ENCODE assay signal across 9 cellular contexts in genomic region chr17:32490101-32490482, GRCh38. TPM values are rescaled to one million over a fixed set of nuclear protein-coding genes. Genes with fewer than 3 reads are reported as not detected.
DNase-seq lines count a peak whose midpoint lies in the region; ATAC-seq and TF ChIP-seq lines count a peak whose summit lies in the region.
"Had no signal": no experiment of that assay in that cellular context is flagged by ENCODE, and none has a peak within 500 bp of the region (broad histone marks: within the 10 kb centered on the region; RNA-seq: fewer than 3 reads in every experiment).

No MANE protein-coding gene starts in this region.

- H3K27ac Mint-ChIP-seq in Calu3 (ENCODE audit: unreplicated experiment), result no peak overlapping the region

- H3K36me3 Mint-ChIP-seq in Calu3 (ENCODE audit: insufficient read depth, unreplicated experiment), result peaks cover 24% of the 10 kb centered on the region

- peak overlapping the region in 52 of 59 donors; percentile 1 to 99 (median 86) for H3K27ac ChIP-seq in dorsolateral prefrontal cortex
- no peak overlapping the region for H3K27ac ChIP-seq in upper lobe of right lung

- CTCF ChIA-PET in Calu3 (lab: Charles Lee), result no interaction called here

- peaks cover 13% of the 10 kb centered on the region for H3K4me1 ChIP-seq in upper lobe of right lung

- no peak overlapping the region for H3K4me3 Mint-ChIP-seq in Calu3 (ENCODE audit: low read depth, unreplicated experiment)

- no peaks in the 10 kb centered on the region for H3K27me3 Mint-ChIP-seq in Calu3 (ENCODE audit: unreplicated experiment)

- TF ChIP-seq CTCF in dorsolateral prefrontal cortex (IDR thresholded peaks at IDR 0.05 in 54 of 56, conservative IDR thresholded peaks at IDR 0.05 in 2 of 56; ENCODE audit: low read depth in 1 of 56, partially characterized antibody in 56 of 56) (peak in 1 of 56 donors; percentile 4), upper lobe of right lung (IDR thresholded peaks at IDR 0.05) (no peak), Calu3 (IDR thresholded peaks at IDR 0.05; ENCODE audit: unreplicated experiment) (no peak)

- no peak for ATAC-seq in upper lobe of right lung
- no peak for ATAC-seq in GM18511 (IDR thresholded peaks at IDR 0.05; ENCODE audit: unreplicated experiment)

- intact Hi-C loops in dorsolateral prefrontal cortex (cut with DNase I), result loop anchor here (2.0 to 10.0 kb wide), 3 partner anchors 27 to 135 kb away; no protein-coding TSS in a partner anchor
- intact Hi-C loops in upper lobe of right lung (cut with DNase I), result no loop called here
- intact Hi-C loops in Calu3 (cut with micrococcal nuclease; ENCODE audit: unreplicated experiment), result no loop called here

- H3K9me3 Mint-ChIP-seq in Calu3 (ENCODE audit: low read depth, unreplicated experiment), result no peaks in the 10 kb centered on the region

- no TSS peak for BruUV-seq in Calu3 (replicated peaks; lab: Mats Ljungman, UMichigan)

- H3K27me3 ChIP-seq in dorsolateral prefrontal cortex, result no peaks in the 10 kb centered on the region
- no peaks in the 10 kb centered on the region for H3K27me3 ChIP-seq in upper lobe of right lung

- H3K4me3 ChIP-seq in dorsolateral prefrontal cortex (peak overlapping the region; percentile 10 to 83 (median 70)), upper lobe of right lung (no peak overlapping the region)

- no peaks in the 10 kb centered on the region for H3K36me3 ChIP-seq in upper lobe of right lung

- H3K4me1 Mint-ChIP-seq in Calu3 (ENCODE audit: low read depth, unreplicated experiment), result peaks cover 17% of the 10 kb centered on the region

- H3K9me3 ChIP-seq in upper lobe of right lung, result no peaks in the 10 kb centered on the region

- peak; percentile 50 for DNase-seq in stimulated activated CD4-positive, alpha-beta T cell treated with anti-CD3 and anti-CD28 coated beads, Interleukin-15, amount 100 ng/mL, for 24 hours
- DNase-seq in stimulated activated CD4-positive, alpha-beta T cell treated with anti-CD3 and anti-CD28 coated beads, Interleukin-12 subunit alpha, Interleukin-12 subunit beta, amount 100 ng/mL, for 4 hours, result no peak
- DNase-seq in NCI-H748 treated with DMSO at 0.1 percent for 48 hours (lab: John Stamatoyannopoulos, UW) (peak; percentile 10), dorsolateral prefrontal cortex (peak in 1 of 10 donors; percentile 47), upper lobe of right lung (peak; percentile 44), Calu3 (no peak), amniotic stem cell (lab: John Stamatoyannopoulos, UW) (no peak)
- DNase-seq: SHP77 treated with DMSO at 0.1 percent for 48 hours had no signal

RNA-seq across cellular contexts. Expression of gene CDK5R1, which starts 3.3 kb away (rescaled TPM):
- 100 to 1,000 TPM in 114 of 120 experiments, 10 to 100 TPM in 6; 52.9 to 209 (median 145) TPM for total RNA-seq in dorsolateral prefrontal cortex
- total RNA-seq in upper lobe of right lung, result 1.6 TPM
- 4.0 and 4.3 TPM in 2 replicates for total RNA-seq in Calu3 (2022)

RNA-seq across cellular contexts. Expression of gene PSMD11, which starts 45.8 kb away (rescaled TPM):
- total RNA-seq in dorsolateral prefrontal cortex (100 to 1,000 TPM in 5 of 120 experiments, 10 to 100 TPM in 115; 63.1 to 112 (median 81.0) TPM), upper lobe of right lung (62.8 TPM), Calu3 (2022) (152 and 167 TPM in 2 replicates)

Comparison
In these comparisons a context has a peak if more than half of its experiments do, and no peak if none do; other contexts are left out.
1. DNase-seq: peak in stimulated activated CD4-positive, alpha-beta T cell treated with anti-CD3 and anti-CD28 coated beads, Interleukin-15, amount 100 ng/mL, for 24 hours (single experiment), NCI-H748 treated with DMSO at 0.1 percent for 48 hours (single experiment) and upper lobe of right lung (single experiment); none in stimulated activated CD4-positive, alpha-beta T cell treated with anti-CD3 and anti-CD28 coated beads, Interleukin-12 subunit alpha, Interleukin-12 subunit beta, amount 100 ng/mL, for 4 hours (single experiment), Calu3 (single experiment) and amniotic stem cell (single experiment).
2. RNA of gene CDK5R1, which starts 3.3 kb away (total RNA-seq): 52.9 to 209 TPM in dorsolateral prefrontal cortex; 4.0 to 4.3 TPM in Calu3 and 1.6 TPM in upper lobe of right lung (single experiment); every median in the first group is over 10 times any median in the second.
3. intact Hi-C loops: an anchor here in dorsolateral prefrontal cortex (2.0 to 10.0 kb wide); none called in upper lobe of right lung and Calu3.